In the genomic region with DNA sequence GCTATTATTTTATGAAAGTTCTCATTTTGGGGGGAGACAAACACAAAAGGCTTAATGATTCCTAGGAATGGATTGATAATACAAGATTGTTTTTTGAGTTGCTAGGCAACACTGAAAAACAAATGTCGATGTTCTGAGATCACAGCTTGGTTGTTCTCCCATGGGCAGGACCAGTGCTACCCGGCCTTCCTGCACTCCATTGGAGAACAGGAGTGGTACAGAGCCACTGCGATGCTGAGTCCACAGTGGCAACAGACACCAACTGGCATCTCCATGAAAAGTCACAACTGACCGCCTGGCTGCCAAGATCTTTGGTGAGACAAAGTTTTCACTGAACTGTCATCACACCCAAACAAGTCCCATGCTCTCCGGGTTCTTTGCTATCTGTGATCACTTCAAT, we compare ENCODE assay signal across 10 cellular contexts.
DNase-seq lines count a peak whose midpoint lies in the region; ATAC-seq, FAIRE-seq and TF ChIP-seq lines count a peak whose summit lies in the region.
"Had no signal": no experiment of that assay in that cellular context is flagged by ENCODE, and none has a peak within 500 bp of the region (broad histone marks: within the 10 kb centered on the region; RNA-seq: fewer than 3 reads in every experiment).

No MANE protein-coding gene starts in this region.

- peak; percentile 16 for DNase-seq in AG04450 (ENCODE audit: low read depth, low spot score)
- peak; percentile 24 for DNase-seq in HT1080 (ENCODE audit: low read depth)
- no peak for DNase-seq in endodermal cell
- no peak for DNase-seq in HepG2 (ENCODE audit: low spot score)
- no peak for DNase-seq in putamen (ENCODE audit: low spot score)
- no peak for DNase-seq in KBM-7
- DNase-seq: COR-L47, NCI-H2171 treated with DMSO at 0.1 percent for 48 hours had no signal

- no peak for TF ChIP-seq EP300 in HepG2 (IDR thresholded peaks at IDR 0.05; ENCODE audit: low read depth in 2 of 2, low read length in 2 of 2)
- TF ChIP-seq EP300 in HepG2 (CRISPR knock-in tag; IDR thresholded peaks at IDR 0.05; ENCODE audit: borderline replicate concordance) = no peak

- H3K4me3 ChIP-seq in AG04450 (ENCODE audit: low read depth, low read length) (no peak overlapping the region), endodermal cell (ENCODE audit: low read length) (no peak overlapping the region), HepG2 (replicated peaks in 1 of 3; ENCODE audit: insufficient read depth in 1 of 3, low read depth in 2 of 3, low read length in 3 of 3) (no peak overlapping the region)

- H4K20me1 ChIP-seq in HepG2 (ENCODE audit: insufficient read depth, low read length) = no peaks in the 10 kb centered on the region

- H3K4me1 ChIP-seq in endodermal cell (ENCODE audit: control insufficient read depth, insufficient read depth, low read length) (peaks cover 3% of the 10 kb centered on the region), HepG2 (ENCODE audit: insufficient read depth, low read length) (no peaks in the 10 kb centered on the region)

- H3K36me3 ChIP-seq in endodermal cell (ENCODE audit: control insufficient read depth, insufficient read depth, low read length) = peaks cover 15% of the 10 kb centered on the region
- H3K36me3 ChIP-seq in HepG2 (replicated peaks in 1 of 2; ENCODE audit: control insufficient read depth in 1 of 2, insufficient read depth in 2 of 2, low read length in 2 of 2) = peaks cover under 1 to 5% of the 10 kb centered on the region in 2 experiments; a peak in 3 of 5 replicates

- TF ChIP-seq RAD21 in HepG2 (CRISPR knock-in tag; IDR thresholded peaks at IDR 0.05) = no peak

- H3K27ac ChIP-seq in AG04450 (ENCODE audit: low read depth, low read length) (no peak overlapping the region), endodermal cell (ENCODE audit: low read depth, low read length) (peak overlapping the region; percentile 51), HepG2 (ENCODE audit: extremely low read length, insufficient read depth, low read length) (no peak overlapping the region)

- no peak for TF ChIP-seq POLR2A in HepG2 (IDR thresholded peaks at IDR 0.05; ENCODE audit: insufficient read depth in 1 of 2, low read depth in 2 of 2, low read length in 2 of 2)

- intact Hi-C loops in HepG2 (cut with micrococcal nuclease; ENCODE audit: unreplicated experiment) = no loop called here

- H3K9me3 Mint-ChIP-seq in endodermal cell = peaks cover 2% of the 10 kb centered on the region

- CTCF ChIA-PET in AG04450 (lab: Charles Lee) = no interaction called here
- CTCF ChIA-PET in HepG2 (lab: Yijun Ruan, JAX; ENCODE audit: low intra/inter-chr PET ratio, low total read pairs) = no interaction called here

- no TSS peak for BruUV-seq in HepG2 (replicated peaks; lab: Mats Ljungman, UMichigan)

- H3K27me3 Mint-ChIP-seq in endodermal cell (ENCODE audit: insufficient read depth) = no peaks in the 10 kb centered on the region

- no peaks in the 10 kb centered on the region for H3K4me1 Mint-ChIP-seq in endodermal cell

- H2AFZ ChIP-seq in HepG2 (ENCODE audit: low read length) = no peak overlapping the region

- 91 to 98% methylated on average over 5 of the region's 5 CpGs for WGBS in endodermal cell (ENCODE audit: insufficient coverage in 1 of 2, insufficient read length in 1 of 2), 2 experiments
- WGBS in HepG2 (ENCODE audit: low lambda C conversion rate) = 96% methylated on average over 5 of the region's 5 CpGs

- no peaks in the 10 kb centered on the region for H3K79me2 ChIP-seq in HepG2 (ENCODE audit: insufficient read depth, low read length)

- peaks cover 17% of the 10 kb centered on the region for H3K36me3 Mint-ChIP-seq in endodermal cell (ENCODE audit: low read depth)

- H3K4me2 ChIP-seq in HepG2 (ENCODE audit: low read depth, low read length) = no peak overlapping the region

- H3K27me3 ChIP-seq in AG04450 (ENCODE audit: control insufficient read depth, insufficient read depth, low read length) (no peaks in the 10 kb centered on the region), endodermal cell (ENCODE audit: control insufficient read depth, insufficient read depth, low read length, poor library complexity, severe bottlenecking) (no peaks in the 10 kb centered on the region), HepG2 (ENCODE audit: control insufficient read depth in 1 of 2, insufficient read depth in 2 of 2, low read length in 2 of 2) (no peaks in the 10 kb centered on the region)

- H3K27ac Mint-ChIP-seq in endodermal cell = no peak overlapping the region

- ATAC-seq in HepG2 = no peak
- no peak for ATAC-seq in HG02852 (IDR thresholded peaks at IDR 0.05; ENCODE audit: unreplicated experiment)
- no peak for ATAC-seq in GM18858 (IDR thresholded peaks at IDR 0.05; ENCODE audit: unreplicated experiment)

- H3K4me3 Mint-ChIP-seq in endodermal cell = no peak overlapping the region

- no peak for TF ChIP-seq CTCF in AG04450 (IDR thresholded peaks at IDR 0.05; ENCODE audit: low read depth, low read length)
- TF ChIP-seq CTCF in endodermal cell (conservative IDR thresholded peaks at IDR 0.05) = no peak
- no peak for TF ChIP-seq CTCF in HepG2 (CRISPR knock-in tag; IDR thresholded peaks at IDR 0.05)

- in situ Hi-C loops in HepG2 (cut with HindIII; ENCODE audit: extremely low pct_ligation_motif_present, low pct_unique_long_range_greater_than_20kb) = no loop called here
- in situ Hi-C loops in KBM-7 (cut with MboI; ENCODE audit: low pct_unique_long_range_greater_than_20kb, low sequenced_read_pairs) = no loop called here

- H3K9me3 ChIP-seq in AG04450 (ENCODE audit: control insufficient read depth, insufficient read depth, low read length) (no peaks in the 10 kb centered on the region; the same call in 1 of the 2 replicates), endodermal cell (ENCODE audit: control insufficient read depth, low read length) (no peaks in the 10 kb centered on the region), HepG2 (ENCODE audit: low read length) (no peaks in the 10 kb centered on the region)

- H3K9ac ChIP-seq in endodermal cell (ENCODE audit: extremely low read depth, low read length, poor library complexity, severe bottlenecking) = no peak overlapping the region
- H3K9ac ChIP-seq in HepG2 (ENCODE audit: insufficient read depth, low read depth, low read length) = no peak overlapping the region

- no peak for FAIRE-seq in HepG2 (lab: Jason Lieb, UNC)

- POLR2A ChIA-PET in AG04450 (lab: Yijun Ruan, JAX) (interaction anchor here (0.7 kb wide), 1 partner anchor 69 kb away, joined by 3 read pairs; a partner anchor contains a TSS), HepG2 (lab: Yijun Ruan, JAX) (no interaction called here)

TF ChIP-seq in HepG2, 621 proteins besides CTCF, POLR2A, EP300 and RAD21:
- TF ChIP-seq, protein P1, sequence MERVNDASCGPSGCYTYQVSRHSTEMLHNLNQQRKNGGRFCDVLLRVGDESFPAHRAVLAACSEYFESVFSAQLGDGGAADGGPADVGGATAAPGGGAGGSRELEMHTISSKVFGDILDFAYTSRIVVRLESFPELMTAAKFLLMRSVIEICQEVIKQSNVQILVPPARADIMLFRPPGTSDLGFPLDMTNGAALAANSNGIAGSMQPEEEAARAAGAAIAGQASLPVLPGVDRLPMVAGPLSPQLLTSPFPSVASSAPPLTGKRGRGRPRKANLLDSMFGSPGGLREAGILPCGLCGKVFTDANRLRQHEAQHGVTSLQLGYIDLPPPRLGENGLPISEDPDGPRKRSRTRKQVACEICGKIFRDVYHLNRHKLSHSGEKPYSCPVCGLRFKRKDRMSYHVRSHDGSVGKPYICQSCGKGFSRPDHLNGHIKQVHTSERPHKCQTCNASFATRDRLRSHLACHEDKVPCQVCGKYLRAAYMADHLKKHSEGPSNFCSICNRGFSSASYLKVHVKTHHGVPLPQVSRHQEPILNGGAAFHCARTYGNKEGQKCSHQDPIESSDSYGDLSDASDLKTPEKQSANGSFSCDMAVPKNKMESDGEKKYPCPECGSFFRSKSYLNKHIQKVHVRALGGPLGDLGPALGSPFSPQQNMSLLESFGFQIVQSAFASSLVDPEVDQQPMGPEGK (CRISPR knock-in tag; IDR thresholded peaks at IDR 0.05) = no peak
- TF ChIP-seq XRCC5 (optimal IDR thresholded peaks at IDR 0.05; ENCODE audit: low read length) (no peak), RFX1 (IDR thresholded peaks at IDR 0.05) (peak; percentile 10; the same call in 1 of the 2 replicates), AKAP8 (CRISPR knock-in tag; IDR thresholded peaks at IDR 0.05) (no peak)

Comparison
In these comparisons a context has a peak if more than half of its experiments do, and no peak if none do; other contexts are left out.
1. DNase-seq: peak in AG04450 (single experiment) and HT1080 (single experiment); none in endodermal cell (single experiment), HepG2 (single experiment), putamen (single experiment) and KBM-7 (single experiment).